ENCODE assay signal across 8 cellular contexts in genomic region chr1:156816561-156817328, GRCh38. TPM values are rescaled to one million over a fixed set of nuclear protein-coding genes. Genes with fewer than 3 reads are reported as not detected.
DNase-seq lines count a peak whose midpoint lies in the region; ATAC-seq and TF ChIP-seq lines count a peak whose summit lies in the region.

SH2D2A (minus strand) TSS chr1:156816848; CDS start chr1:156816708, 140 bp downstream.

- H3K27ac ChIP-seq in parathyroid adenoma = peak within 1 kb of the TSS; percentile 62

- no peaks in the 10 kb centered on the region for H3K4me1 ChIP-seq in parathyroid adenoma

- peak; percentile 74 for DNase-seq in choroid plexus epithelial cell (ENCODE audit: low read depth)
- DNase-seq in ureter (ENCODE audit: low spot score) = peak; percentile 64
- no peak for DNase-seq in G401 (ENCODE audit: low spot score)

- in situ Hi-C loops in G401 (cut with HindIII; ENCODE audit: low sequenced_read_pairs) = no loop called here

- no peaks in the 10 kb centered on the region for H3K79me2 ChIP-seq in parathyroid adenoma

- no peak within 1 kb of the TSS for H3K4me2 ChIP-seq in parathyroid adenoma (ENCODE audit: low read length)

- H3K36me3 ChIP-seq in parathyroid adenoma (ENCODE audit: control insufficient read depth, insufficient read depth, low read length) = no peaks in the 10 kb centered on the region

- H3K9ac ChIP-seq in parathyroid adenoma = no peak within 1 kb of the TSS

- no peak within 1 kb of the TSS for H2AFZ ChIP-seq in parathyroid adenoma

- H3K4me3 ChIP-seq in choroid plexus epithelial cell (ENCODE audit: low read depth, low read length) (no peak within 1 kb of the TSS), parathyroid adenoma (ENCODE audit: low read depth, low read length) (no peak within 1 kb of the TSS)

- no peak for TF ChIP-seq CTCF in choroid plexus epithelial cell (conservative IDR thresholded peaks at IDR 0.05; ENCODE audit: low read depth, low read length)
- no peak for TF ChIP-seq CTCF in parathyroid adenoma (IDR thresholded peaks at IDR 0.05)

- ATAC-seq in GM18909 (IDR thresholded peaks at IDR 0.05; ENCODE audit: poor library complexity, unreplicated experiment) (peak; percentile 81), HG03565 (IDR thresholded peaks at IDR 0.05; ENCODE audit: unreplicated experiment) (peak; percentile 67), GM19328 (IDR thresholded peaks at IDR 0.05; ENCODE audit: unreplicated experiment) (no peak)
- ATAC-seq in activated CD4-positive, CD25-positive, alpha-beta regulatory T cell treated with anti-CD3 and anti-CD28 coated beads, Interleukin-2, amount 50 U/mL, for 24 hours = peak; percentile 91

- H3K9me3 ChIP-seq in parathyroid adenoma (ENCODE audit: control insufficient read depth, low read length) = no peaks in the 10 kb centered on the region

- no peaks in the 10 kb centered on the region for H3K27me3 ChIP-seq in parathyroid adenoma (ENCODE audit: control insufficient read depth, insufficient read depth, low read length)

RNA-seq across cellular contexts. Expression of gene SH2D2A, which starts in this region (rescaled TPM):
- total RNA-seq in ureter = 6.7 TPM
- 1.8 and 2.4 TPM in 2 replicates for total RNA-seq in G401 (2014; rRNA removed; shearing (Covaris generic))
